ENCODE assay signal across 17 cellular contexts in the genomic region with DNA sequence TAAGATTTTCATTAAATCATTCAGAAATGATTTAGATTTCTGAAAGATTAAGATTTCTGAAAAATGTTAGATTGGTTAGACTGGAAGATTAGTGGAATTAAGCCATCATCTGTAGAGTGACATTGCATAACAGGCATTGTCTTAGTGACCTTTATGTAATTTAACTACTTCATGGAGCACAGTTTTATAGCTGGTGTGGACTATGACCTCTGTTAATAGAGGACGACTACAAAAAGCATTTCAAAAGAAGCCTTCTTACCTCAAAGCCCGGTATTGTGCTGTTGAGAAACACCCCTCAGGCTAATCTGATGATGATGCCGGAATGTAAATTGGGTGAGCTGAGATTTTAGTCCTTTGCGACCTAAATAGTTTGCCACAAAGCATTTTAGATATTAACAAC. TPM values are rescaled to one million over a fixed set of nuclear protein-coding genes. Genes with fewer than 3 reads are reported as not detected.
A peak's percentile ranks its signal among the peaks of the same experiment; 100 is the strongest.
DNase-seq lines count a peak whose midpoint lies in the region; TF ChIP-seq lines count a peak whose summit lies in the region.
"Had no signal": no experiment of that assay in that cellular context is flagged by ENCODE, and none has a peak within 500 bp of the region (broad histone marks: within the 10 kb centered on the region; RNA-seq: fewer than 3 reads in every experiment).

No MANE protein-coding gene starts in this region.

- H3K9me3 Mint-ChIP-seq in Caco-2 (ENCODE audit: unreplicated experiment): peaks cover 21% of the 10 kb centered on the region
- H3K9me3 Mint-ChIP-seq in chondrocyte (ENCODE audit: low read depth): no peaks in the 10 kb centered on the region
- H3K9me3 Mint-ChIP-seq: activated B cell treated with CpG ODN at 0.5 μM for 24 hours had no signal

- H3K27ac Mint-ChIP-seq in Caco-2 (ENCODE audit: unreplicated experiment): peak overlapping the region; percentile 43
- H3K27ac Mint-ChIP-seq in chondrocyte (ENCODE audit: unreplicated experiment): peak overlapping the region; percentile 42
- H3K27ac Mint-ChIP-seq: activated B cell treated with CpG ODN at 0.5 μM for 24 hours; CD4-positive, alpha-beta memory T cell had no signal

- H3K27me3 Mint-ChIP-seq in Caco-2 (ENCODE audit: insufficient read depth, unreplicated experiment) (no peaks in the 10 kb centered on the region), chondrocyte (ENCODE audit: low read depth) (no peaks in the 10 kb centered on the region)
- H3K27me3 Mint-ChIP-seq: activated B cell treated with CpG ODN at 0.5 μM for 24 hours; CD4-positive, alpha-beta memory T cell had no signal

- H3K4me3 Mint-ChIP-seq in Caco-2 (ENCODE audit: unreplicated experiment) (peak overlapping the region; percentile 25), chondrocyte (ENCODE audit: unreplicated experiment) (no peak overlapping the region)
- H3K4me3 Mint-ChIP-seq: activated B cell treated with CpG ODN at 0.5 μM for 24 hours; CD4-positive, alpha-beta memory T cell had no signal

- WGBS in liver: 54% methylated on average over 4 of the region's 4 CpGs

- H3K4me3 ChIP-seq in Caco-2 (ENCODE audit: low read depth, low read length) (no peak overlapping the region), liver (ENCODE audit: low read depth in 1 of 3, low read length in 3 of 3) (no peak overlapping the region)
- H3K4me3 ChIP-seq: heart right ventricle, stomach had no signal

- CTCF ChIA-PET in Caco-2 (lab: Charles Lee): no interaction called here

- POLR2A ChIA-PET in Caco-2 (lab: Charles Lee): no interaction called here

- peak in 1 of 2 donors; percentile 5 for TF ChIP-seq RAD21 in liver (IDR thresholded peaks at IDR 0.05)

- BruUV-seq in Caco-2 (replicated peaks; lab: Mats Ljungman, UMichigan): no TSS peak

- no peaks in the 10 kb centered on the region for H3K9me3 ChIP-seq in Caco-2
- H3K9me3 ChIP-seq in liver (ENCODE audit: control insufficient read depth in 4 of 4, low read length in 3 of 4): no peaks in the 10 kb centered on the region
- H3K9me3 ChIP-seq: heart right ventricle, stomach had no signal

- H3K27me3 ChIP-seq in Caco-2 (replicated peaks; ENCODE audit: control insufficient read depth, insufficient read depth, low read length): no peaks in the 10 kb centered on the region
- H3K27me3 ChIP-seq in liver (ENCODE audit: control insufficient read depth in 4 of 4, insufficient read depth in 4 of 4, low read length in 3 of 4): no peaks in the 10 kb centered on the region
- H3K27me3 ChIP-seq: heart right ventricle, stomach had no signal

- DNase-seq in Caco-2 (peak; percentile 81 to 85), LoVo (ENCODE audit: low spot score) (peak; percentile 88), chondrocyte (ENCODE audit: low spot score) (no peak), AML-193 (lab: John Stamatoyannopoulos, UW) (no peak), substantia nigra (lab: John Stamatoyannopoulos, UW) (no peak), NCI-H748 treated with DMSO at 0.1 percent for 48 hours (lab: John Stamatoyannopoulos, UW) (no peak), mucosa of gallbladder (ENCODE audit: low spot score) (no peak)
- DNase-seq: activated B cell treated with CpG ODN at 0.5 μM for 24 hours; activated CD8-positive, alpha-beta memory T cell treated with anti-CD3 and anti-CD28 coated beads for 24 hours; caudate nucleus; CD4-positive, alpha-beta memory T cell; heart right ventricle; SHP77 treated with DMSO at 0.1 percent for 48 hours; stimulated activated CD4-positive, alpha-beta T cell treated with anti-CD3 and anti-CD28 coated beads, Interleukin-2, amount 100 ng/mL, for 24 hours; stomach; T-helper 2 cell had no signal

- intact Hi-C loops in Caco-2 (cut with micrococcal nuclease; ENCODE audit: unreplicated experiment): loop anchor here (1.0 to 2.0 kb wide), 3 partner anchors 19 to 56 kb away; a partner anchor contains a TSS

- no peak overlapping the region for H3K9ac ChIP-seq in liver (ENCODE audit: low read depth in 1 of 2, low read length in 2 of 2)

- peaks cover 48% of the 10 kb centered on the region for H3K4me1 ChIP-seq in Caco-2
- H3K4me1 ChIP-seq in liver (ENCODE audit: control insufficient read depth in 4 of 4, insufficient read depth in 4 of 4, low read length in 3 of 4): peaks cover 0 to 5% (median 5%) of the 10 kb centered on the region in 4 donors

- H3K4me1 Mint-ChIP-seq in Caco-2 (ENCODE audit: low read depth, unreplicated experiment): peaks cover 56% of the 10 kb centered on the region
- peaks cover 45% of the 10 kb centered on the region for H3K4me1 Mint-ChIP-seq in chondrocyte (ENCODE audit: low read depth)

- H3K27ac ChIP-seq in liver (ENCODE audit: low read depth in 1 of 2, low read length in 2 of 2) (no peak overlapping the region), substantia nigra (ENCODE audit: low read depth, low read length, poor library complexity, severe bottlenecking) (no peak overlapping the region)
- H3K27ac ChIP-seq: heart right ventricle, stomach had no signal

- peaks cover 6% of the 10 kb centered on the region for H3K36me3 Mint-ChIP-seq in Caco-2 (ENCODE audit: insufficient read depth, unreplicated experiment)
- peaks cover 3% of the 10 kb centered on the region for H3K36me3 Mint-ChIP-seq in chondrocyte (ENCODE audit: low read depth)

- no peaks in the 10 kb centered on the region for H3K36me3 ChIP-seq in Caco-2 (ENCODE audit: control insufficient read depth, insufficient read depth, low read length)
- H3K36me3 ChIP-seq in liver (ENCODE audit: control insufficient read depth in 4 of 4, insufficient read depth in 3 of 4, low read depth in 1 of 4, low read length in 3 of 4): no peaks in the 10 kb centered on the region
- H3K36me3 ChIP-seq: heart right ventricle had no signal

- TF ChIP-seq CTCF in Caco-2 (IDR thresholded peaks at IDR 0.05; ENCODE audit: insufficient read depth in 1 of 2, low read depth in 1 of 2, low read length in 1 of 2, severe bottlenecking in 1 of 2, unreplicated experiment in 1 of 2) (no peak), chondrocyte (IDR thresholded peaks at IDR 0.05) (no peak), liver (IDR thresholded peaks at IDR 0.05; ENCODE audit: low read depth, low read length, missing input control) (no peak)

TF ChIP-seq in liver, 16 proteins besides CTCF, POLR2A, EP300 and RAD21:
- TF ChIP-seq, protein P1, sequence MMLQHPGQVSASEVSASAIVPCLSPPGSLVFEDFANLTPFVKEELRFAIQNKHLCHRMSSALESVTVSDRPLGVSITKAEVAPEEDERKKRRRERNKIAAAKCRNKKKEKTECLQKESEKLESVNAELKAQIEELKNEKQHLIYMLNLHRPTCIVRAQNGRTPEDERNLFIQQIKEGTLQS (IDR thresholded peaks at IDR 0.05): peak; percentile 17
- TF ChIP-seq NR2F2 (IDR thresholded peaks at IDR 0.05) (peak; percentile 34), HNF4G (IDR thresholded peaks at IDR 0.05) (peak; percentile 66), GABPA (IDR thresholded peaks at IDR 0.05 in 1 of 2, conservative IDR thresholded peaks at IDR 0.05 in 1 of 2) (no peak), RXRA (IDR thresholded peaks at IDR 0.05) (peak; percentile 47 to 51), SP1 (IDR thresholded peaks at IDR 0.05) (peak; percentile 45), YY1 (IDR thresholded peaks at IDR 0.05) (peak; percentile 40), JUND (IDR thresholded peaks at IDR 0.05) (peak; percentile 39), EGR1 (IDR thresholded peaks at IDR 0.05; ENCODE audit: low read depth in 2 of 2) (no peak), HNF4A (conservative IDR thresholded peaks at IDR 0.05) (peak; percentile 80 to 87), FOXA1 (IDR thresholded peaks at IDR 0.05) (no peak)
- TF ChIP-seq, protein P2, sequence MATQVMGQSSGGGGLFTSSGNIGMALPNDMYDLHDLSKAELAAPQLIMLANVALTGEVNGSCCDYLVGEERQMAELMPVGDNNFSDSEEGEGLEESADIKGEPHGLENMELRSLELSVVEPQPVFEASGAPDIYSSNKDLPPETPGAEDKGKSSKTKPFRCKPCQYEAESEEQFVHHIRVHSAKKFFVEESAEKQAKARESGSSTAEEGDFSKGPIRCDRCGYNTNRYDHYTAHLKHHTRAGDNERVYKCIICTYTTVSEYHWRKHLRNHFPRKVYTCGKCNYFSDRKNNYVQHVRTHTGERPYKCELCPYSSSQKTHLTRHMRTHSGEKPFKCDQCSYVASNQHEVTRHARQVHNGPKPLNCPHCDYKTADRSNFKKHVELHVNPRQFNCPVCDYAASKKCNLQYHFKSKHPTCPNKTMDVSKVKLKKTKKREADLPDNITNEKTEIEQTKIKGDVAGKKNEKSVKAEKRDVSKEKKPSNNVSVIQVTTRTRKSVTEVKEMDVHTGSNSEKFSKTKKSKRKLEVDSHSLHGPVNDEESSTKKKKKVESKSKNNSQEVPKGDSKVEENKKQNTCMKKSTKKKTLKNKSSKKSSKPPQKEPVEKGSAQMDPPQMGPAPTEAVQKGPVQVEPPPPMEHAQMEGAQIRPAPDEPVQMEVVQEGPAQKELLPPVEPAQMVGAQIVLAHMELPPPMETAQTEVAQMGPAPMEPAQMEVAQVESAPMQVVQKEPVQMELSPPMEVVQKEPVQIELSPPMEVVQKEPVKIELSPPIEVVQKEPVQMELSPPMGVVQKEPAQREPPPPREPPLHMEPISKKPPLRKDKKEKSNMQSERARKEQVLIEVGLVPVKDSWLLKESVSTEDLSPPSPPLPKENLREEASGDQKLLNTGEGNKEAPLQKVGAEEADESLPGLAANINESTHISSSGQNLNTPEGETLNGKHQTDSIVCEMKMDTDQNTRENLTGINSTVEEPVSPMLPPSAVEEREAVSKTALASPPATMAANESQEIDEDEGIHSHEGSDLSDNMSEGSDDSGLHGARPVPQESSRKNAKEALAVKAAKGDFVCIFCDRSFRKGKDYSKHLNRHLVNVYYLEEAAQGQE (IDR thresholded peaks at IDR 0.05): no peak

RNA-seq across cellular contexts. Expression of a gene that starts 55.6 kb away (rescaled TPM):
- total RNA-seq in Caco-2 (2022) (31.4 and 34.9 TPM in 2 replicates), chondrocyte (36.2 to 62.1 TPM (median 37.1 TPM) in 3 replicates), liver (10 to 100 TPM; 14.4 to 21.8 TPM), mucosa of gallbladder (35.7 TPM)
- polyA plus RNA-seq in liver: 10 to 100 TPM; 12.0 to 13.1 TPM

Comparison
In these comparisons a context has a peak if more than half of its experiments do, and no peak if none do; other contexts are left out.
1. DNase-seq: peak in Caco-2 (2 of 2) and LoVo (single experiment); none in chondrocyte (single experiment), AML-193 (0 of 2), substantia nigra (0 of 49), NCI-H748 treated with DMSO at 0.1 percent for 48 hours (single experiment) and mucosa of gallbladder (single experiment).